ENCODE assay signal across 16 cellular contexts in the genomic region with DNA sequence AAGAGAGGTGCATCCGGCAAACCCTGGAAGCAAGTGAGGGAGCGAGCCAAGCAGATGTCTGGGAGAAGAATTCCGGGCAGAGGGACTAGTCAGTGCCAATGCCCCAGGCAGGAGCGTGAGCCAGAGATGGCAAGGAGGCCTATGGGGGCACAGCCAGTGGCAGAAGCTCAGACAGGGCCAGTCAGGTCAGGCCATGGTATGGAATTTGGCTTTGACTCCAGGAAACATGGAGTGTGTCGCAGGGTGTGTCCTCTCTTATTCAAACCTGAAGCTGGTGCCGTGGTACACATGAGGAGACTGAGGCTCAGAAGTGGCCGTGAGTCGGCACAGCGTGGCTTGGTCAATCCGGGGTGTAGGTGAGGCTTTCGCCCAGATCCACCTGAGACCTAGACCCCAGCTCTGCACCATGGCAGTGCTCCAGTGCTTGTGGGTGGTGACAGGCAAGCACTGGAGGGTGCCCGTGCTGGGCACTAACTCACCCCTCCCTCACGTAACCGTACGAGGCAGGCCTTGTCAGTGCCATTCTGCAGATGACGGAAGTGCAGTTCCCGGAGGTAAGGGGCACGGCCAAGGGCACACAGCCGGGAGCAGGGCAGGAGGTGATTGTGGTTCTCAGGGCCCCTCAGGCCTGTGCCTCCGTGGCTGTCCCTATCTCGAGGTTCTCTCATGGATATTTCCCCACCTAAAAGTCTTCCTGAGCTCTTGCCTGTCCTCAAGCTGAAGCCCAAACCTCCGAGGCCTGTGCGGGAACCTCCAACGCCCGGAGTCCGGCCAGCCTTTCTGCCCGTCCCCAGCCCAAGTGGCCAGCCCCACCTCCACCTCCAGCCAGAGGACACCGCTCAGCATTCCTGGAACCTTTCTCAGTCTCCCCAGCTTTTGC. TPM values are rescaled to one million over a fixed set of nuclear protein-coding genes. Genes with fewer than 3 reads are reported as not detected.
DNase-seq lines count a peak whose midpoint lies in the region; ATAC-seq and TF ChIP-seq lines count a peak whose summit lies in the region.
"Had no signal": no experiment of that assay in that cellular context is flagged by ENCODE, and none has a peak within 500 bp of the region (broad histone marks: within the 10 kb centered on the region; RNA-seq: fewer than 3 reads in every experiment).

No MANE protein-coding gene starts in this region.

- POLR2A ChIA-PET in activated CD4-positive, alpha-beta T cell treated with anti-CD3 and anti-CD28 coated beads for 36 hours (lab: Charles Lee) = no interaction called here

- DNase-seq in Right ventricle myocardium inferior (ENCODE audit: missing footprints) = peak; percentile 69
- DNase-seq in heart right ventricle = no peak
- DNase-seq in iPS-NIHi11 (ENCODE audit: low spot score) = peak; percentile 5
- no peak for DNase-seq in upper lobe of left lung
- no peak for DNase-seq in activated CD4-positive, alpha-beta T cell treated with anti-CD3 and anti-CD28 coated beads for 36 hours
- DNase-seq: ACHN, amniotic stem cell, DMS79, glutamatergic neuron, HCEC 1CT, mesendoderm, NCI-H1092 treated with DMSO at 0.1 percent for 48 hours, NCI-H446, RPMI8226 had no signal

- peaks cover 0 to 61% (median 5%) of the 10 kb centered on the region in 9 donors for H3K4me1 ChIP-seq in heart right ventricle
- H3K4me1 ChIP-seq in upper lobe of left lung = peaks cover 5 to 24% (median 22%) of the 10 kb centered on the region in 4 donors

- no peaks in the 10 kb centered on the region for H3K9me3 Mint-ChIP-seq in activated CD4-positive, alpha-beta T cell treated with anti-CD3 and anti-CD28 coated beads for 36 hours (ENCODE audit: low read depth)

- H3K4me3 Mint-ChIP-seq in activated CD4-positive, alpha-beta T cell treated with anti-CD3 and anti-CD28 coated beads for 36 hours = no peak overlapping the region

- ATAC-seq in Right ventricle myocardium inferior = no peak
- no peak for ATAC-seq in heart right ventricle
- no peak for ATAC-seq in upper lobe of left lung (ENCODE audit: low FRiP score in 2 of 2)
- no peak for ATAC-seq in activated CD4-positive, alpha-beta T cell treated with anti-CD3 and anti-CD28 coated beads for 36 hours
- no peak for ATAC-seq in GM21529 (IDR thresholded peaks at IDR 0.05; ENCODE audit: unreplicated experiment)

- TF ChIP-seq CTCF in heart right ventricle (IDR thresholded peaks at IDR 0.05) (no peak), upper lobe of left lung (IDR thresholded peaks at IDR 0.05) (no peak)

- H3K36me3 Mint-ChIP-seq in activated CD4-positive, alpha-beta T cell treated with anti-CD3 and anti-CD28 coated beads for 36 hours (ENCODE audit: low read depth) = no peaks in the 10 kb centered on the region

- H3K27ac ChIP-seq in heart right ventricle = peak overlapping the region in 4 of 10 donors; percentile 7 to 100 (median 46)
- peak overlapping the region; percentile 94 to 97 (median 95) for H3K27ac ChIP-seq in upper lobe of left lung

- H3K27me3 Mint-ChIP-seq in activated CD4-positive, alpha-beta T cell treated with anti-CD3 and anti-CD28 coated beads for 36 hours = no peaks in the 10 kb centered on the region

- 88 to 92% methylated on average over 28 of the region's 28 CpGs for WGBS in heart right ventricle, 2 donors
- 72 to 82% methylated on average over 17 to 27 of the region's 28 CpGs for WGBS in upper lobe of left lung, 2 donors

- H3K9me3 ChIP-seq in heart right ventricle (no peaks in the 10 kb centered on the region), upper lobe of left lung (no peaks in the 10 kb centered on the region)

- H3K4me1 Mint-ChIP-seq in activated CD4-positive, alpha-beta T cell treated with anti-CD3 and anti-CD28 coated beads for 36 hours = peaks cover 13% of the 10 kb centered on the region

- peak in 1 of 4 donors; percentile 16 for TF ChIP-seq POLR2A in upper lobe of left lung (IDR thresholded peaks at IDR 0.05)

- H3K27ac Mint-ChIP-seq in activated CD4-positive, alpha-beta T cell treated with anti-CD3 and anti-CD28 coated beads for 36 hours = no peak overlapping the region

- H3K36me3 ChIP-seq in heart right ventricle (no peaks in the 10 kb centered on the region), upper lobe of left lung (no peaks in the 10 kb centered on the region)

- H3K4me3 ChIP-seq in heart right ventricle = peak overlapping the region in 1 of 10 donors; percentile 31
- H3K4me3 ChIP-seq in upper lobe of left lung = no peak overlapping the region

- TF ChIP-seq EP300 in upper lobe of left lung (IDR thresholded peaks at IDR 0.05) = no peak

- H3K27me3 ChIP-seq in heart right ventricle = no peaks in the 10 kb centered on the region
- H3K27me3 ChIP-seq in upper lobe of left lung = no peaks in the 10 kb centered on the region

- intact Hi-C loops in Right ventricle myocardium inferior (cut with DNase I) (loop anchor here (10.0 kb wide), 1 partner anchor 456 kb away; a partner anchor contains a TSS), heart right ventricle (cut with DNase I) (no loop called here)
- intact Hi-C loops in activated CD4-positive, alpha-beta T cell treated with anti-CD3 and anti-CD28 coated beads for 36 hours (cut with DNase I, micrococcal nuclease) = no loop called here

- CTCF ChIA-PET in activated CD4-positive, alpha-beta T cell treated with anti-CD3 and anti-CD28 coated beads for 36 hours (lab: Charles Lee) = interaction anchor here (0.6 to 2.4 kb wide), 4 partner anchors 15 to 24 kb away, joined by 3 to 10 read pairs (median 6); no protein-coding TSS in a partner anchor

RNA-seq across cellular contexts. Expression of a gene that starts 10.6 kb away (rescaled TPM):
- total RNA-seq in Right ventricle myocardium inferior = 14.6 TPM
- total RNA-seq in heart right ventricle = 10 to 100 TPM in 3 of 10 donors, 1 to 10 TPM in 7; 3.4 to 38.9 (median 6.7) TPM
- polyA plus RNA-seq in heart right ventricle = 10 to 100 TPM in 1 of 2 donors, 1 to 10 TPM in 1; 6.7 to 10.2 TPM
- 100 to 1,000 TPM in 5 of 6 donors, 10 to 100 TPM in 1; 52.8 to 275 (median 179) TPM for total RNA-seq in upper lobe of left lung
- under 1 TPM; 0.11 to 0.30 TPM for total RNA-seq in activated CD4-positive, alpha-beta T cell treated with anti-CD3 and anti-CD28 coated beads for 36 hours
- total RNA-seq: pulmonary artery endothelial cell had no signal

RNA-seq across cellular contexts. Expression of a gene that starts 19.5 kb away (rescaled TPM):
- 35.0 TPM for total RNA-seq in Right ventricle myocardium inferior
- total RNA-seq in heart right ventricle = 10 to 100 TPM; 31.1 to 54.5 (median 40.8) TPM
- 10 to 100 TPM; 62.3 to 86.4 TPM for polyA plus RNA-seq in heart right ventricle
- 10 to 100 TPM; 47.9 to 98.8 (median 62.8) TPM for total RNA-seq in upper lobe of left lung
- total RNA-seq in activated CD4-positive, alpha-beta T cell treated with anti-CD3 and anti-CD28 coated beads for 36 hours = 10 to 100 TPM in 1 of 2 experiments, 1 to 10 TPM in 1; 8.6 to 10.7 TPM

RNA-seq across cellular contexts. Expression of a gene that starts 36.4 kb away (rescaled TPM):
- 2,397 TPM for total RNA-seq in Right ventricle myocardium inferior
- 1,000 to 10,000 TPM; 1,404 to 3,138 (median 2,490) TPM for total RNA-seq in heart right ventricle
- polyA plus RNA-seq in heart right ventricle = 1,000 to 10,000 TPM in 1 of 2 donors, 100 to 1,000 TPM in 1; 484 to 2,250 TPM
- 1 to 10 TPM in 3 of 6 donors, under 1 TPM in 2, not detected in 1; 0.61 to 1.8 (median 1.0) TPM for total RNA-seq in upper lobe of left lung
- total RNA-seq in activated CD4-positive, alpha-beta T cell treated with anti-CD3 and anti-CD28 coated beads for 36 hours = not detected
- total RNA-seq: pulmonary artery endothelial cell had no signal

RNA-seq across cellular contexts. Expression of a gene that starts 37.3 kb away (rescaled TPM):
- total RNA-seq in Right ventricle myocardium inferior (160 TPM), heart right ventricle (100 to 1,000 TPM; 129 to 171 (median 140) TPM), upper lobe of left lung (100 to 1,000 TPM in 3 of 6 donors, 10 to 100 TPM in 3; 70.1 to 116 (median 99.8) TPM)
- 100 to 1,000 TPM; 184 to 272 TPM for polyA plus RNA-seq in heart right ventricle
- total RNA-seq in activated CD4-positive, alpha-beta T cell treated with anti-CD3 and anti-CD28 coated beads for 36 hours = 100 to 1,000 TPM; 147 to 167 TPM

RNA-seq across cellular contexts. Expression of a gene that starts 60.0 kb away (rescaled TPM):
- total RNA-seq in Right ventricle myocardium inferior = 7.0 TPM
- 10 to 100 TPM in 1 of 10 donors, 1 to 10 TPM in 9; 2.9 to 10.2 (median 4.0) TPM for total RNA-seq in heart right ventricle
- polyA plus RNA-seq in heart right ventricle = 1 to 10 TPM in 1 of 2 donors, under 1 TPM in 1; 0.33 to 6.2 TPM
- 1 to 10 TPM in 2 of 6 donors, under 1 TPM in 1, not detected in 3; 0.30 to 1.1 (median 1.0) TPM for total RNA-seq in upper lobe of left lung
- total RNA-seq in activated CD4-positive, alpha-beta T cell treated with anti-CD3 and anti-CD28 coated beads for 36 hours = under 1 TPM in 1 of 2 experiments, not detected in 1; 0.21 TPM

Comparison
In these comparisons a context has a peak if more than half of its experiments do, and no peak if none do; other contexts are left out.
1. DNase-seq: peak in Right ventricle myocardium inferior (single experiment) and iPS-NIHi11 (single experiment); none in heart right ventricle (0 of 2), upper lobe of left lung (0 of 2) and activated CD4-positive, alpha-beta T cell treated with anti-CD3 and anti-CD28 coated beads for 36 hours (single experiment).
2. RNA of a gene that starts 36.4 kb away (total RNA-seq): 1,404 to 3,138 TPM in heart right ventricle and 2,397 TPM in Right ventricle myocardium inferior (single experiment); 0.61 to 1.8 TPM in upper lobe of left lung and not detected in activated CD4-positive, alpha-beta T cell treated with anti-CD3 and anti-CD28 coated beads for 36 hours; every median in the first group is over 100 times any median in the second.